1 cellular context compared by ENCODE assay signal in genomic region chr17:40562841-40563370, GRCh38.
TF ChIP-seq lines count a peak whose summit lies in the region.

No MANE protein-coding gene starts in this region.

TF ChIP-seq in GM12878, 131 proteins besides CTCF, POLR2A, EP300 and RAD21 (continues in another document):
- TF ChIP-seq CEBPZ (IDR thresholded peaks at IDR 0.05; ENCODE audit: low read depth, low read length) = no peak
- no peak for TF ChIP-seq TARDBP (IDR thresholded peaks at IDR 0.05; ENCODE audit: borderline replicate concordance)
- TF ChIP-seq SPI1 (IDR thresholded peaks at IDR 0.05; ENCODE audit: borderline replicate concordance, insufficient read depth, low read depth, low read length) = no peak
- no peak for TF ChIP-seq ZBTB33 (IDR thresholded peaks at IDR 0.05)
- TF ChIP-seq, protein P1, sequence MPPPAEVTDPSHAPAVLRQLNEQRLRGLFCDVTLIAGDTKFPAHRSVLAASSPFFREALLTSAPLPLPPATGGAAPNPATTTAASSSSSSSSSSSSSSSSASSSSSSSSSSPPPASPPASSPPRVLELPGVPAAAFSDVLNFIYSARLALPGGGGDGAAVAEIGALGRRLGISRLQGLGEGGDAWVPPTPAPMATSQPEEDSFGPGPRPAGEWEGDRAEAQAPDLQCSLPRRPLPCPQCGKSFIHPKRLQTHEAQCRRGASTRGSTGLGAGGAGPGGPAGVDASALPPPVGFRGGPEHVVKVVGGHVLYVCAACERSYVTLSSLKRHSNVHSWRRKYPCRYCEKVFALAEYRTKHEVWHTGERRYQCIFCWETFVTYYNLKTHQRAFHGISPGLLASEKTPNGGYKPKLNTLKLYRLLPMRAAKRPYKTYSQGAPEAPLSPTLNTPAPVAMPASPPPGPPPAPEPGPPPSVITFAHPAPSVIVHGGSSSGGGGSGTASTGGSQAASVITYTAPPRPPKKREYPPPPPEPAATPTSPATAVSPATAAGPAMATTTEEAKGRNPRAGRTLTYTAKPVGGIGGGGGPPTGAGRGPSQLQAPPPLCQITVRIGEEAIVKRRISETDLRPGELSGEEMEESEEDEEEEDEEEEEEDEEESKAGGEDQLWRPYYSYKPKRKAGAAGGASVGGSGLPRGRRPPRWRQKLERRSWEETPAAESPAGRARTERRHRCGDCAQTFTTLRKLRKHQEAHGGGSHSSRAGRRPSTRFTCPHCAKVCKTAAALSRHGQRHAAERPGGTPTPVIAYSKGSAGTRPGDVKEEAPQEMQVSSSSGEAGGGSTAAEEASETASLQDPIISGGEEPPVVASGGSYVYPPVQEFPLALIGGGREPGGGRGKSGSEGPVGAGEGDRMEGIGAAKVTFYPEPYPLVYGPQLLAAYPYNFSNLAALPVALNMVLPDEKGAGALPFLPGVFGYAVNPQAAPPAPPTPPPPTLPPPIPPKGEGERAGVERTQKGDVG (CRISPR knock-in tag; IDR thresholded peaks at IDR 0.05) = peak; percentile 78; the same call in 1 of the 2 replicates
- TF ChIP-seq, protein P2, sequence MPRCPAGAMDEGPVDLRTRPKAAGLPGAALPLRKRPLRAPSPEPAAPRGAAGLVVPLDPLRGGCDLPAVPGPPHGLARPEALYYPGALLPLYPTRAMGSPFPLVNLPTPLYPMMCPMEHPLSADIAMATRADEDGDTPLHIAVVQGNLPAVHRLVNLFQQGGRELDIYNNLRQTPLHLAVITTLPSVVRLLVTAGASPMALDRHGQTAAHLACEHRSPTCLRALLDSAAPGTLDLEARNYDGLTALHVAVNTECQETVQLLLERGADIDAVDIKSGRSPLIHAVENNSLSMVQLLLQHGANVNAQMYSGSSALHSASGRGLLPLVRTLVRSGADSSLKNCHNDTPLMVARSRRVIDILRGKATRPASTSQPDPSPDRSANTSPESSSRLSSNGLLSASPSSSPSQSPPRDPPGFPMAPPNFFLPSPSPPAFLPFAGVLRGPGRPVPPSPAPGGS (IDR thresholded peaks at IDR 0.05; ENCODE audit: borderline replicate concordance, insufficient read depth, low read depth, low read length, poor library complexity, severe bottlenecking) = no peak
- TF ChIP-seq HSF1 (IDR thresholded peaks at IDR 0.05; ENCODE audit: low read depth, low read length) = no peak
- TF ChIP-seq ZBTB40 (IDR thresholded peaks at IDR 0.05; ENCODE audit: borderline replicate concordance) = no peak
- no peak; the same call in 1 of the 2 replicates for TF ChIP-seq SMARCA5 (IDR thresholded peaks at IDR 0.05)
- TF ChIP-seq RBBP5 (conservative IDR thresholded peaks at IDR 0.05) = no peak
- peak; percentile 20; the same call in 1 of the 2 replicates for TF ChIP-seq SMAD5 (IDR thresholded peaks at IDR 0.05; ENCODE audit: low read depth)
- TF ChIP-seq CHD4 (IDR thresholded peaks at IDR 0.05) = no peak
- no peak for TF ChIP-seq MYB (IDR thresholded peaks at IDR 0.05; ENCODE audit: borderline replicate concordance, low read depth, low read length)
- no peak for TF ChIP-seq ZNF217 (IDR thresholded peaks at IDR 0.05)
- TF ChIP-seq BCLAF1 (IDR thresholded peaks at IDR 0.05) = no peak
- TF ChIP-seq NBN (IDR thresholded peaks at IDR 0.05) = no peak
- 0 out of 2 replicates have a peak, but pooled peaks have one; percentile 14 for TF ChIP-seq DPF2 (IDR thresholded peaks at IDR 0.05)
- no peak for TF ChIP-seq IKZF1 (conservative IDR thresholded peaks at IDR 0.05)
- no peak for TF ChIP-seq ZNF622 (IDR thresholded peaks at IDR 0.05)
- TF ChIP-seq RAD51 (IDR thresholded peaks at IDR 0.05) = no peak
- no peak for TF ChIP-seq MEF2B (IDR thresholded peaks at IDR 0.05; ENCODE audit: partially characterized antibody, poor library complexity, severe bottlenecking)
- TF ChIP-seq RB1 (IDR thresholded peaks at IDR 0.05; ENCODE audit: borderline replicate concordance) = no peak
- TF ChIP-seq, protein P3, sequence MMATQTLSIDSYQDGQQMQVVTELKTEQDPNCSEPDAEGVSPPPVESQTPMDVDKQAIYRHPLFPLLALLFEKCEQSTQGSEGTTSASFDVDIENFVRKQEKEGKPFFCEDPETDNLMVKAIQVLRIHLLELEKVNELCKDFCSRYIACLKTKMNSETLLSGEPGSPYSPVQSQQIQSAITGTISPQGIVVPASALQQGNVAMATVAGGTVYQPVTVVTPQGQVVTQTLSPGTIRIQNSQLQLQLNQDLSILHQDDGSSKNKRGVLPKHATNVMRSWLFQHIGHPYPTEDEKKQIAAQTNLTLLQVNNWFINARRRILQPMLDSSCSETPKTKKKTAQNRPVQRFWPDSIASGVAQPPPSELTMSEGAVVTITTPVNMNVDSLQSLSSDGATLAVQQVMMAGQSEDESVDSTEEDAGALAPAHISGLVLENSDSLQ (IDR thresholded peaks at IDR 0.05) = peak; percentile 30; the same call in 1 of the 2 replicates
- no peak for TF ChIP-seq E2F8 (IDR thresholded peaks at IDR 0.05; ENCODE audit: low read depth, partially characterized antibody)
- TF ChIP-seq, protein P4, sequence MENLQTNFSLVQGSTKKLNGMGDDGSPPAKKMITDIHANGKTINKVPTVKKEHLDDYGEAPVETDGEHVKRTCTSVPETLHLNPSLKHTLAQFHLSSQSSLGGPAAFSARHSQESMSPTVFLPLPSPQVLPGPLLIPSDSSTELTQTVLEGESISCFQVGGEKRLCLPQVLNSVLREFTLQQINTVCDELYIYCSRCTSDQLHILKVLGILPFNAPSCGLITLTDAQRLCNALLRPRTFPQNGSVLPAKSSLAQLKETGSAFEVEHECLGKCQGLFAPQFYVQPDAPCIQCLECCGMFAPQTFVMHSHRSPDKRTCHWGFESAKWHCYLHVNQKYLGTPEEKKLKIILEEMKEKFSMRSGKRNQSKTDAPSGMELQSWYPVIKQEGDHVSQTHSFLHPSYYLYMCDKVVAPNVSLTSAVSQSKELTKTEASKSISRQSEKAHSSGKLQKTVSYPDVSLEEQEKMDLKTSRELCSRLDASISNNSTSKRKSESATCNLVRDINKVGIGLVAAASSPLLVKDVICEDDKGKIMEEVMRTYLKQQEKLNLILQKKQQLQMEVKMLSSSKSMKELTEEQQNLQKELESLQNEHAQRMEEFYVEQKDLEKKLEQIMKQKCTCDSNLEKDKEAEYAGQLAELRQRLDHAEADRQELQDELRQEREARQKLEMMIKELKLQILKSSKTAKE (IDR thresholded peaks at IDR 0.05; ENCODE audit: low read depth, poor library complexity, severe bottlenecking) = no peak
- no peak for TF ChIP-seq NFYA (IDR thresholded peaks at IDR 0.05; ENCODE audit: borderline replicate concordance, low read depth, low read length)
- TF ChIP-seq NR2F1 (conservative IDR thresholded peaks at IDR 0.05) = no peak
